In the genomic region with DNA sequence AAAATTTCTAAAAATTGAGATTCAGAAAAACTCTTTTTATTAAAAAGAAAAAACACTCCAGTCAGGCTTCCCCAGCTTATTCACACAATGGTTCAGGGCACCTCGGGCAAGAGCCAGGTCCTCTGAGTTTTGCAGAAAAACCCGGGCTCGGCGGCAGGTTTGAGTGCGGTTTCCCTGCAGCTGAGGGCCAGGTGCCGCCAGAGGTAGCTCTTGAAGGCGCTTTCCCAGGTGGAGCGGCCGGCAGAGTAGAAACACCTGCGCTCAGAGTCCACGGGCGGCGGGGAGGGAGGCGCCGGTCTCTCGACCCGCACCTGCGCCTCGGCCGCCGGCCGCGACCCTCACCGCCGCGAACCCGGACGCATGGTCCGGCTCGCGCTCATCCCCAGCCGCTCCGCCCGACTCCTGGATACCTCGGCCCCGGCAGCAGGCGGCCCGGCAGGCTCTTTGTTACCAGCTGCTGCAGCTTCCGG, we compare ENCODE assay signal across 9 cellular contexts. TPM values are rescaled to one million over a fixed set of nuclear protein-coding genes. Genes with fewer than 3 reads are reported as not detected.
A peak's percentile ranks its signal among the peaks of the same experiment; 100 is the strongest.
DNase-seq lines count a peak whose midpoint lies in the region; ATAC-seq and TF ChIP-seq lines count a peak whose summit lies in the region.
"Had no signal": no experiment of that assay in that cellular context is flagged by ENCODE, and none has a peak within 500 bp of the region (broad histone marks: within the 10 kb centered on the region; RNA-seq: fewer than 3 reads in every experiment).

No MANE protein-coding gene starts in this region.

- no peak for DNase-seq in activated naive CD8-positive, alpha-beta T cell treated with anti-CD3 and anti-CD28 coated beads, Interleukin-2, amount 50 U/mL, for 24 hours
- DNase-seq in left lobe of liver (ENCODE audit: low spot score) (no peak), testis (no peak), hippocampal formation (lab: John Stamatoyannopoulos, UW) (no peak), NCI-H1048 (lab: John Stamatoyannopoulos, UW) (no peak)

- peak; percentile 19 for ATAC-seq in GM19035 (IDR thresholded peaks at IDR 0.05; ENCODE audit: unreplicated experiment)
- peak; percentile 6 for ATAC-seq in activated naive CD8-positive, alpha-beta T cell treated with anti-CD3 and anti-CD28 coated beads, Interleukin-2, amount 50 U/mL, for 24 hours
- ATAC-seq in left lobe of liver, result peak; percentile 64

- peaks cover 26 to 52% (median 43%) of the 10 kb centered on the region in 11 experiments; a peak in 20 of 22 replicates for H4K20me1 ChIP-seq in BLaER1 treated with 17β-estradiol and CSF1 and Interleukin-3, amounts not matched to agents 10 nM and 100 nM

- WGBS in HUES64, result under 1% methylated on average over 39 of the region's 39 CpGs
- 0 to 1% methylated on average over 7 to 32 of the region's 39 CpGs for WGBS in testis, 2 donors

- H3K9me3 Mint-ChIP-seq in activated naive CD8-positive, alpha-beta T cell treated with anti-CD3 and anti-CD28 coated beads, Interleukin-2, amount 50 U/mL, for 24 hours, result no peaks in the 10 kb centered on the region

- peak overlapping the region; percentile 91 for H3K4me3 Mint-ChIP-seq in activated naive CD8-positive, alpha-beta T cell treated with anti-CD3 and anti-CD28 coated beads, Interleukin-2, amount 50 U/mL, for 24 hours

- intact Hi-C loops in testis (cut with DNase I; ENCODE audit: low total_unique reads), result no loop called here

- peak overlapping the region; percentile 91 to 100 (median 98) for H3K4me3 ChIP-seq in BLaER1 treated with 17β-estradiol and CSF1 and Interleukin-3, amounts not matched to agents 10 nM and 100 nM
- H3K4me3 ChIP-seq in HUES64 (ENCODE audit: low read length) (peak overlapping the region; percentile 91), testis (peak overlapping the region; percentile 68 to 79)

- H3K4me2 ChIP-seq in BLaER1 treated with 17β-estradiol and CSF1 and Interleukin-3, amounts not matched to agents 10 nM and 100 nM, result peak overlapping the region; percentile 79 to 95 (median 92)

- no peaks in the 10 kb centered on the region for H3K9me3 ChIP-seq in BLaER1 treated with 17β-estradiol and CSF1 and Interleukin-3, amounts not matched to agents 10 nM and 100 nM (replicated peaks in 1 of 11)
- no peaks in the 10 kb centered on the region for H3K9me3 ChIP-seq in HUES64 (ENCODE audit: insufficient read depth, low read depth, low read length)
- no peaks in the 10 kb centered on the region for H3K9me3 ChIP-seq in testis

- peak overlapping the region; percentile 98 for H3K27ac Mint-ChIP-seq in activated naive CD8-positive, alpha-beta T cell treated with anti-CD3 and anti-CD28 coated beads, Interleukin-2, amount 50 U/mL, for 24 hours

- H3K36me3 ChIP-seq in BLaER1 treated with 17β-estradiol and CSF1 and Interleukin-3, amounts not matched to agents 10 nM and 100 nM, result peaks cover 6 to 25% (median 13%) of the 10 kb centered on the region in 11 experiments; a peak in 12 of 22 replicates
- H3K36me3 ChIP-seq in HUES64 (ENCODE audit: insufficient read depth, low read length), result peaks cover 29% of the 10 kb centered on the region
- H3K36me3 ChIP-seq in testis (ENCODE audit: low read depth, missing control alignments), result no peaks in the 10 kb centered on the region

- TF ChIP-seq POLR2A in testis (IDR thresholded peaks at IDR 0.05), result no peak

- H3K4me1 Mint-ChIP-seq in activated naive CD8-positive, alpha-beta T cell treated with anti-CD3 and anti-CD28 coated beads, Interleukin-2, amount 50 U/mL, for 24 hours, result peaks cover 54% of the 10 kb centered on the region

- H3K27ac ChIP-seq in BLaER1 treated with 17β-estradiol and CSF1 and Interleukin-3, amounts not matched to agents 10 nM and 100 nM, result peak overlapping the region; percentile 84 to 95 (median 90)
- H3K27ac ChIP-seq in HUES64 (ENCODE audit: low read depth, low read length), result peak overlapping the region; percentile 91
- H3K27ac ChIP-seq in testis, result peak overlapping the region; percentile 57 to 87

- peaks cover 32 to 56% (median 42%) of the 10 kb centered on the region in 10 experiments for H3K4me1 ChIP-seq in BLaER1 treated with 17β-estradiol and CSF1 and Interleukin-3, amounts not matched to agents 10 nM and 100 nM
- H3K4me1 ChIP-seq in HUES64 (ENCODE audit: insufficient read depth, low read length), result peaks cover 22% of the 10 kb centered on the region
- H3K4me1 ChIP-seq in testis, result peaks cover 22% of the 10 kb centered on the region

- no peak for TF ChIP-seq CTCF in testis (IDR thresholded peaks at IDR 0.05)

- H3K27me3 ChIP-seq in BLaER1 treated with 17β-estradiol and CSF1 and Interleukin-3, amounts not matched to agents 10 nM and 100 nM, result no peaks in the 10 kb centered on the region
- H3K27me3 ChIP-seq in HUES64 (ENCODE audit: insufficient read depth, low read length), result no peaks in the 10 kb centered on the region
- H3K27me3 ChIP-seq in testis, result no peaks in the 10 kb centered on the region

- H3K36me3 Mint-ChIP-seq in activated naive CD8-positive, alpha-beta T cell treated with anti-CD3 and anti-CD28 coated beads, Interleukin-2, amount 50 U/mL, for 24 hours (ENCODE audit: low read depth), result peaks cover 22% of the 10 kb centered on the region

- H3K9ac ChIP-seq in BLaER1 treated with 17β-estradiol and CSF1 and Interleukin-3, amounts not matched to agents 10 nM and 100 nM, result peak overlapping the region; percentile 90 to 96 (median 94)
- peak overlapping the region; percentile 94 for H3K9ac ChIP-seq in HUES64 (ENCODE audit: low read depth, low read length)

- H3K27me3 Mint-ChIP-seq in activated naive CD8-positive, alpha-beta T cell treated with anti-CD3 and anti-CD28 coated beads, Interleukin-2, amount 50 U/mL, for 24 hours, result no peaks in the 10 kb centered on the region

RNA-seq across cellular contexts. Expression of a gene that starts 0.4 kb away (rescaled TPM):
- polyA plus RNA-seq in HUES64 (2013, experiment 1 of 2), result 42.3 TPM
- polyA plus RNA-seq in HUES64 (2013, experiment 2 of 2), result 50.4 TPM
- total RNA-seq in left lobe of liver, result 7.3 TPM
- 10 to 100 TPM; 32.0 to 33.0 TPM for total RNA-seq in testis
- polyA plus RNA-seq in testis (ENCODE audit: insufficient read depth, low read depth, low replicate concordance), result 37.0 TPM

RNA-seq across cellular contexts. Expression of a gene that starts 0.8 kb away (rescaled TPM):
- 6.8 TPM for polyA plus RNA-seq in HUES64 (2013, experiment 1 of 2)
- 8.5 TPM for polyA plus RNA-seq in HUES64 (2013, experiment 2 of 2)
- total RNA-seq in left lobe of liver (16.7 TPM), testis (10 to 100 TPM; 33.1 to 35.6 TPM)
- polyA plus RNA-seq in testis (ENCODE audit: insufficient read depth, low read depth, low replicate concordance), result 23.2 TPM

RNA-seq across cellular contexts. Expression of a gene that starts 46.8 kb away (rescaled TPM):
- 0.85 TPM for polyA plus RNA-seq in HUES64 (2013, experiment 1 of 2)
- 0.38 TPM for polyA plus RNA-seq in HUES64 (2013, experiment 2 of 2)
- total RNA-seq in left lobe of liver, result not detected
- under 1 TPM in 1 of 2 donors, not detected in 1; 0.12 TPM for total RNA-seq in testis
- 0.91 TPM for polyA plus RNA-seq in testis (ENCODE audit: insufficient read depth, low read depth, low replicate concordance)
- total RNA-seq: T-helper 1 cell treated with Interleukin-12 subunit alpha and Interleukin-12 subunit beta and Interleukin-4 antibody, amounts not matched to agents 30 ng/mL and 1 ng/mL, for 36 hours had no signal

Comparison
In these comparisons a context has a peak if more than half of its experiments do, and no peak if none do; other contexts are left out.
1. ATAC-seq: peak in every context shown above with its lines; median percentile 64 in left lobe of liver; 19 in GM19035; 6 in activated naive CD8-positive, alpha-beta T cell treated with anti-CD3 and anti-CD28 coated beads, Interleukin-2, amount 50 U/mL, for 24 hours.